In genomic region chr15:98838387-98839259, GRCh38 we compare ENCODE assay signal across 20 cellular contexts.
A peak's percentile ranks its signal among the peaks of the same experiment; 100 is the strongest.
DNase-seq lines count a peak whose midpoint lies in the region; ATAC-seq and TF ChIP-seq lines count a peak whose summit lies in the region.
"Had no signal": no experiment of that assay in that cellular context is flagged by ENCODE, and none has a peak within 500 bp of the region (broad histone marks: within the 10 kb centered on the region; RNA-seq: fewer than 3 reads in every experiment).

No MANE protein-coding gene starts in this region.

- TF ChIP-seq CTCF in left ventricle myocardium inferior (IDR thresholded peaks at IDR 0.05; ENCODE audit: borderline replicate concordance) (no peak), VCaP (conservative IDR thresholded peaks at IDR 0.05) (no peak), nephron progenitor cell (IDR thresholded peaks at IDR 0.05) (no peak)

- H3K9me3 ChIP-seq in left ventricle myocardium inferior (replicated peaks): peaks cover 10% of the 10 kb centered on the region

- H3K36me3 Mint-ChIP-seq in nephron progenitor cell (ENCODE audit: low read depth): peaks cover 50% of the 10 kb centered on the region

- peaks cover 56% of the 10 kb centered on the region for H3K4me1 Mint-ChIP-seq in nephron progenitor cell

- no peak overlapping the region for H3K4me3 ChIP-seq in left ventricle myocardium inferior
- H3K4me3 ChIP-seq: BLaER1 treated with 17β-estradiol and CSF1 and Interleukin-3, amounts not matched to agents 10 nM and 100 nM; GM23248; MG63 had no signal

- peaks cover 49% of the 10 kb centered on the region for H3K4me1 ChIP-seq in left ventricle myocardium inferior

- H3K27me3 ChIP-seq in left ventricle myocardium inferior (ENCODE audit: low read depth): no peaks in the 10 kb centered on the region
- H3K27me3 ChIP-seq: BLaER1 treated with 17β-estradiol and CSF1 and Interleukin-3, amounts not matched to agents 10 nM and 100 nM; MG63 had no signal

- intact Hi-C loops in left ventricle myocardium inferior (cut with micrococcal nuclease): no loop called here
- intact Hi-C loops in cardiac septum (cut with DNase I): no loop called here

- H3K27ac ChIP-seq in left ventricle myocardium inferior (replicated peaks): peak overlapping the region; percentile 45
- peak overlapping the region; percentile 5; the same call in 1 of the 2 replicates for H3K27ac ChIP-seq in VCaP
- H3K27ac ChIP-seq in substantia nigra (ENCODE audit: low read depth, low read length, poor library complexity, severe bottlenecking): peak overlapping the region; percentile 37
- H3K27ac ChIP-seq: BLaER1 treated with 17β-estradiol and CSF1 and Interleukin-3, amounts not matched to agents 10 nM and 100 nM; GM23248 had no signal

- peaks cover 22% of the 10 kb centered on the region for H3K9me3 Mint-ChIP-seq in nephron progenitor cell
- H3K9me3 Mint-ChIP-seq: CD8-positive, alpha-beta T cell had no signal

- ATAC-seq in left lobe of liver: no peak
- ATAC-seq: CD8-positive, alpha-beta T cell; HCT116; SK-N-SH treated with all-trans-retinoic acid at 6 μM for 48 hours had no signal

- H3K27ac Mint-ChIP-seq in nephron progenitor cell: peak overlapping the region; percentile 82
- H3K27ac Mint-ChIP-seq: CD8-positive, alpha-beta T cell had no signal

- no peak overlapping the region for H3K4me3 Mint-ChIP-seq in nephron progenitor cell
- H3K4me3 Mint-ChIP-seq: CD8-positive, alpha-beta T cell; IgD-negative memory B cell had no signal

- DNase-seq in left ventricle myocardium inferior (no peak), cardiac septum (ENCODE audit: low spot score) (no peak), nephron progenitor cell (peak; percentile 15), substantia nigra (lab: John Stamatoyannopoulos, UW) (no peak), left lobe of liver (ENCODE audit: low spot score) (no peak), NCI-H2171 (lab: John Stamatoyannopoulos, UW) (no peak)
- DNase-seq: Calu3; CD8-positive, alpha-beta T cell; GM23248; Karpas-422; MG63; NCI-H1048; NCI-H1436; NCI-H2029 treated with DMSO at 0.1 percent for 48 hours; SHP77 treated with DMSO at 0.1 percent for 48 hours had no signal

- H3K36me3 ChIP-seq in left ventricle myocardium inferior: peaks cover 5% of the 10 kb centered on the region
- H3K36me3 ChIP-seq: MG63 had no signal

- H3K27me3 Mint-ChIP-seq in nephron progenitor cell (ENCODE audit: low read depth, poor library complexity): peaks cover 3% of the 10 kb centered on the region
- H3K27me3 Mint-ChIP-seq: IgD-negative memory B cell had no signal
